ENCODE assay signal across 17 cellular contexts in genomic region chr6:3424185-3424927, GRCh38. TPM values are rescaled to one million over a fixed set of nuclear protein-coding genes. Genes with fewer than 3 reads are reported as not detected.
DNase-seq lines count a peak whose midpoint lies in the region; ATAC-seq and TF ChIP-seq lines count a peak whose summit lies in the region.
"Had no signal": no experiment of that assay in that cellular context is flagged by ENCODE, and none has a peak within 500 bp of the region (broad histone marks: within the 10 kb centered on the region; RNA-seq: fewer than 3 reads in every experiment).

No MANE protein-coding gene starts in this region.

- no peaks in the 10 kb centered on the region for H3K9me3 ChIP-seq in A673 (ENCODE audit: low read depth, low read length, poor library complexity, severe bottlenecking)
- H3K9me3 ChIP-seq in HUES6 (ENCODE audit: control insufficient read depth, insufficient read depth, low read depth, low read length) = no peaks in the 10 kb centered on the region
- H3K9me3 ChIP-seq in colonic mucosa = no peaks in the 10 kb centered on the region
- H3K9me3 ChIP-seq: BLaER1 had no signal

- H3K9ac ChIP-seq in HUES6 (ENCODE audit: low read length) (no peak overlapping the region), colonic mucosa (ENCODE audit: low read depth in 2 of 2, low read length in 2 of 2) (no peak overlapping the region)
- H3K9ac ChIP-seq: BLaER1 had no signal

- H3K27ac ChIP-seq in A673 (ENCODE audit: low read depth, low read length, poor library complexity, severe bottlenecking) (peak overlapping the region; percentile 27), HUES6 (ENCODE audit: low read depth, low read length) (peak overlapping the region; percentile 25; the same call in 1 of the 2 replicates), colonic mucosa (no peak overlapping the region)
- H3K27ac ChIP-seq: BLaER1 had no signal

- H3K27me3 ChIP-seq in A673 (replicated peaks; ENCODE audit: insufficient read depth, low read depth, low read length, poor library complexity) = no peaks in the 10 kb centered on the region
- H3K27me3 ChIP-seq in HUES6 (ENCODE audit: control insufficient read depth, insufficient read depth, low read length) = no peaks in the 10 kb centered on the region
- no peaks in the 10 kb centered on the region for H3K27me3 ChIP-seq in colonic mucosa
- H3K27me3 ChIP-seq: BLaER1 had no signal

- BruUV-seq in A673 (replicated peaks; lab: Mats Ljungman, UMichigan) = no TSS peak

- TF ChIP-seq CTCF in A673 (conservative IDR thresholded peaks at IDR 0.05; ENCODE audit: low read depth, low read length) = no peak
- no peak for TF ChIP-seq CTCF in brain (conservative IDR thresholded peaks at IDR 0.05)
- TF ChIP-seq CTCF in mesothelial cell of epicardium (IDR thresholded peaks at IDR 0.05; ENCODE audit: unreplicated experiment) = no peak
- no peak for TF ChIP-seq CTCF in colonic mucosa (IDR thresholded peaks at IDR 0.05)

- ATAC-seq in GM21825 (IDR thresholded peaks at IDR 0.05; ENCODE audit: unreplicated experiment) (no peak), HG03095 (IDR thresholded peaks at IDR 0.05; ENCODE audit: unreplicated experiment) (no peak)
- ATAC-seq: CD8-positive, alpha-beta T cell had no signal

- H3K36me3 Mint-ChIP-seq in brain = peaks cover 4% of the 10 kb centered on the region
- H3K36me3 Mint-ChIP-seq in mesothelial cell of epicardium = no peaks in the 10 kb centered on the region
- H3K36me3 Mint-ChIP-seq: CD8-positive, alpha-beta T cell had no signal

- H3K36me3 ChIP-seq in A673 (ENCODE audit: insufficient read depth, low read length, poor library complexity, severe bottlenecking) (no peaks in the 10 kb centered on the region), HUES6 (ENCODE audit: control insufficient read depth, insufficient read depth, low read length) (no peaks in the 10 kb centered on the region), colonic mucosa (no peaks in the 10 kb centered on the region)
- H3K36me3 ChIP-seq: BLaER1 had no signal

- peaks cover 85% of the 10 kb centered on the region for H3K4me1 Mint-ChIP-seq in brain
- H3K4me1 Mint-ChIP-seq in mesothelial cell of epicardium = peaks cover 67% of the 10 kb centered on the region

- POLR2A ChIA-PET in A673 (lab: Charles Lee; ENCODE audit: low non-redundant PET) = no interaction called here

- H3K4me1 ChIP-seq in A673 (ENCODE audit: insufficient read depth, low read length, poor library complexity, severe bottlenecking) = peaks cover 61% of the 10 kb centered on the region
- peaks cover 81% of the 10 kb centered on the region for H3K4me1 ChIP-seq in HUES6 (ENCODE audit: control insufficient read depth, insufficient read depth, low read length)
- H3K4me1 ChIP-seq in colonic mucosa = no peaks in the 10 kb centered on the region

- H3K9me3 Mint-ChIP-seq in brain (no peaks in the 10 kb centered on the region), mesothelial cell of epicardium (no peaks in the 10 kb centered on the region)
- H3K9me3 Mint-ChIP-seq: CD8-positive, alpha-beta T cell had no signal

- intact Hi-C loops in A673 (cut with micrococcal nuclease; ENCODE audit: unreplicated experiment) (no loop called here), colonic mucosa (cut with DNase I) (no loop called here)

- peak overlapping the region in 1 of 5 experiments; percentile 2 for H3K4me3 Mint-ChIP-seq in brain
- no peak overlapping the region for H3K4me3 Mint-ChIP-seq in mesothelial cell of epicardium
- H3K4me3 Mint-ChIP-seq: CD8-positive, alpha-beta T cell had no signal

- no peak for DNase-seq in A673 (ENCODE audit: low spot score)
- no peak for DNase-seq in mesothelial cell of epicardium (ENCODE audit: low spot score in 2 of 2, unreplicated experiment in 2 of 2)
- no peak for DNase-seq in colonic mucosa
- no peak for DNase-seq in NCI-H345 (lab: John Stamatoyannopoulos, UW)
- DNase-seq: CD8-positive, alpha-beta T cell; DND-41; MM.1S; NCI-H1105 treated with DMSO at 0.1 percent for 48 hours; NCI-H1694 treated with DMSO at 0.1 percent for 48 hours; NCI-H446; NK-92 treated with Interleukin-12 subunit alpha and Interleukin-12 subunit beta, amount 100 ng/mL, for 24 hours had no signal

- peak overlapping the region in 3 of 5 experiments; percentile 5 to 23 (median 23) for H3K27ac Mint-ChIP-seq in brain
- H3K27ac Mint-ChIP-seq in mesothelial cell of epicardium = peak overlapping the region; percentile 11
- H3K27ac Mint-ChIP-seq: CD8-positive, alpha-beta T cell had no signal

- H3K27me3 Mint-ChIP-seq in brain = peaks cover 6% of the 10 kb centered on the region
- no peaks in the 10 kb centered on the region for H3K27me3 Mint-ChIP-seq in mesothelial cell of epicardium (ENCODE audit: low read depth)

- CTCF ChIA-PET in A673 (lab: Charles Lee) = no interaction called here

- H3K4me3 ChIP-seq in A673 (ENCODE audit: low read depth, low read length, poor library complexity, severe bottlenecking) (no peak overlapping the region), HUES6 (ENCODE audit: low read depth, low read length) (peak overlapping the region; percentile 3), colonic mucosa (no peak overlapping the region)
- H3K4me3 ChIP-seq: BLaER1 had no signal

RNA-seq across cellular contexts. Expression of gene SLC22A23, which starts 32.5 kb away (rescaled TPM):
- total RNA-seq in A673 (2021) = 6.2 TPM in 2 replicates
- 25.9 TPM for polyA plus RNA-seq in brain (ENCODE audit: insufficient read depth, low read depth, low replicate concordance)
- total RNA-seq in mesothelial cell of epicardium = 24.3 to 25.0 TPM (median 24.5 TPM) in 3 replicates
- total RNA-seq in colonic mucosa = 10 to 100 TPM; 85.7 to 89.5 TPM
- total RNA-seq: OCI-LY7 had no signal
